1 cellular context compared by ENCODE assay signal in genomic region chr1:154741747-154742495, GRCh38.
TF ChIP-seq lines count a peak whose summit lies in the region.

No MANE protein-coding gene starts in this region.

TF ChIP-seq in HepG2, 621 proteins besides CTCF, POLR2A, EP300 and RAD21 (continued from another document and continues in another):
- TF ChIP-seq ZFX (CRISPR knock-in tag; IDR thresholded peaks at IDR 0.05; ENCODE audit: low read depth) = peak; percentile 52; the same call in 1 of the 2 replicates
- TF ChIP-seq TFDP1 (CRISPR knock-in tag; IDR thresholded peaks at IDR 0.05; ENCODE audit: borderline replicate concordance) = peak; percentile 49; the same call in 1 of the 2 replicates
- TF ChIP-seq CENPX (CRISPR knock-in tag; IDR thresholded peaks at IDR 0.05) = no peak
- TF ChIP-seq SRSF4 (IDR thresholded peaks at IDR 0.05; ENCODE audit: low read depth, low read length, poor library complexity, severe bottlenecking) = no peak
- no peak for TF ChIP-seq TFE3 (CRISPR knock-in tag; IDR thresholded peaks at IDR 0.05)
- no peak for TF ChIP-seq MNT (IDR thresholded peaks at IDR 0.05)
- TF ChIP-seq HMGXB4 (CRISPR knock-in tag; IDR thresholded peaks at IDR 0.05; ENCODE audit: borderline replicate concordance in 1 of 2, low read depth in 1 of 2) = peak; percentile 53 to 64; a peak in 2 of 4 replicates
- TF ChIP-seq SNAPC5 (CRISPR knock-in tag; IDR thresholded peaks at IDR 0.05; ENCODE audit: borderline replicate concordance) = no peak
- TF ChIP-seq ELK4 (CRISPR knock-in tag; IDR thresholded peaks at IDR 0.05; ENCODE audit: borderline replicate concordance) = no peak
- no peak for TF ChIP-seq HNRNPUL1 (IDR thresholded peaks at IDR 0.05; ENCODE audit: low read depth, low read length)
- TF ChIP-seq ZNF761 (CRISPR knock-in tag; conservative IDR thresholded peaks at IDR 0.05) = no peak
- TF ChIP-seq ARID4A (CRISPR knock-in tag; IDR thresholded peaks at IDR 0.05; ENCODE audit: borderline replicate concordance) = no peak; the same call in 1 of the 2 replicates
- TF ChIP-seq ZBTB4 (CRISPR knock-in tag; IDR thresholded peaks at IDR 0.05; ENCODE audit: borderline replicate concordance) = no peak
- TF ChIP-seq ZNF33B (CRISPR knock-in tag; IDR thresholded peaks at IDR 0.05) = no peak
- TF ChIP-seq STAG1 (CRISPR knock-in tag; IDR thresholded peaks at IDR 0.05) = peak; percentile 78
- TF ChIP-seq MBNL3 (CRISPR knock-in tag; conservative IDR thresholded peaks at IDR 0.05) = no peak
- no peak for TF ChIP-seq SRF (IDR thresholded peaks at IDR 0.05; ENCODE audit: low read depth, low read length)
- TF ChIP-seq ZNF691 (CRISPR knock-in tag; IDR thresholded peaks at IDR 0.05; ENCODE audit: borderline replicate concordance, low read depth) = peak; percentile 53; the same call in 1 of the 2 replicates
- TF ChIP-seq ZNF44 (CRISPR knock-in tag; IDR thresholded peaks at IDR 0.05) = no peak
- TF ChIP-seq MLLT10 (CRISPR knock-in tag; IDR thresholded peaks at IDR 0.05) = no peak
- no peak for TF ChIP-seq ARNTL (CRISPR knock-in tag; IDR thresholded peaks at IDR 0.05)
- no peak for TF ChIP-seq ZNF883 (CRISPR knock-in tag; IDR thresholded peaks at IDR 0.05; ENCODE audit: not compliant biosample characterization)
- TF ChIP-seq ZNF34 (CRISPR knock-in tag; IDR thresholded peaks at IDR 0.05; ENCODE audit: borderline replicate concordance) = no peak
- no peak for TF ChIP-seq ZNF414 (CRISPR knock-in tag; IDR thresholded peaks at IDR 0.05)
- TF ChIP-seq PHF8 (CRISPR knock-in tag; IDR thresholded peaks at IDR 0.05) = no peak
- TF ChIP-seq ZBTB42 (CRISPR knock-in tag; IDR thresholded peaks at IDR 0.05) = no peak
- TF ChIP-seq ZNF713 (CRISPR knock-in tag; IDR thresholded peaks at IDR 0.05) = no peak
- TF ChIP-seq GPN1 (CRISPR knock-in tag; IDR thresholded peaks at IDR 0.05; ENCODE audit: borderline replicate concordance) = no peak
- no peak for TF ChIP-seq CAMTA2 (CRISPR knock-in tag; IDR thresholded peaks at IDR 0.05; ENCODE audit: borderline replicate concordance)
- TF ChIP-seq TERF1 (CRISPR knock-in tag; IDR thresholded peaks at IDR 0.05) = no peak
- TF ChIP-seq HMGXB3 (CRISPR knock-in tag; IDR thresholded peaks at IDR 0.05; ENCODE audit: borderline replicate concordance) = no peak
- TF ChIP-seq ZNF101 (CRISPR knock-in tag; IDR thresholded peaks at IDR 0.05; ENCODE audit: borderline replicate concordance, low read depth) = no peak
- no peak for TF ChIP-seq ZSCAN12 (CRISPR knock-in tag; IDR thresholded peaks at IDR 0.05)
- TF ChIP-seq TARDBP (CRISPR knock-in tag; IDR thresholded peaks at IDR 0.05) = 0 out of 2 replicates have a peak, but pooled peaks have one; percentile 38
